ENCODE assay signal across 15 cellular contexts in genomic region chr2:229206548-229206947, GRCh38.
DNase-seq lines count a peak whose midpoint lies in the region; ATAC-seq and TF ChIP-seq lines count a peak whose summit lies in the region.
"Had no signal": no experiment of that assay in that cellular context is flagged by ENCODE, and none has a peak within 500 bp of the region (broad histone marks: within the 10 kb centered on the region; RNA-seq: fewer than 3 reads in every experiment).

No MANE protein-coding gene starts in this region.

- no peaks in the 10 kb centered on the region for H3K4me1 Mint-ChIP-seq in activated CD4-positive, alpha-beta T cell treated with anti-CD3 and anti-CD28 coated beads for 36 hours

- peaks cover 3% of the 10 kb centered on the region for H3K9me3 Mint-ChIP-seq in activated CD4-positive, alpha-beta T cell treated with anti-CD3 and anti-CD28 coated beads for 36 hours (ENCODE audit: low read depth)

- no peaks in the 10 kb centered on the region for H3K36me3 Mint-ChIP-seq in activated CD4-positive, alpha-beta T cell treated with anti-CD3 and anti-CD28 coated beads for 36 hours (ENCODE audit: low read depth)

- no peaks in the 10 kb centered on the region for H3K4me1 ChIP-seq in breast epithelium
- H3K4me1 ChIP-seq: A549, Peyer's patch had no signal

- no peaks in the 10 kb centered on the region for H3K27me3 ChIP-seq in breast epithelium
- H3K27me3 ChIP-seq: Peyer's patch had no signal

- no peaks in the 10 kb centered on the region for H3K27me3 Mint-ChIP-seq in activated CD4-positive, alpha-beta T cell treated with anti-CD3 and anti-CD28 coated beads for 36 hours

- TF ChIP-seq CTCF in breast epithelium (IDR thresholded peaks at IDR 0.05) (no peak), VCaP (conservative IDR thresholded peaks at IDR 0.05) (no peak)

- H3K9me3 ChIP-seq in breast epithelium: peaks cover 0 to 4% of the 10 kb centered on the region in 2 donors
- H3K9me3 ChIP-seq: A549, Peyer's patch had no signal

- H3K36me3 ChIP-seq in breast epithelium: no peaks in the 10 kb centered on the region
- H3K36me3 ChIP-seq: Peyer's patch had no signal

- no peak overlapping the region for H3K27ac Mint-ChIP-seq in activated CD4-positive, alpha-beta T cell treated with anti-CD3 and anti-CD28 coated beads for 36 hours

- CTCF ChIA-PET in activated CD4-positive, alpha-beta T cell treated with anti-CD3 and anti-CD28 coated beads for 36 hours (lab: Charles Lee): no interaction called here

- no peak overlapping the region for H3K4me3 Mint-ChIP-seq in activated CD4-positive, alpha-beta T cell treated with anti-CD3 and anti-CD28 coated beads for 36 hours

- intact Hi-C loops in breast epithelium (cut with DNase I; ENCODE audit: low total_unique reads): no loop called here
- intact Hi-C loops in activated CD4-positive, alpha-beta T cell treated with anti-CD3 and anti-CD28 coated beads for 36 hours (cut with DNase I, micrococcal nuclease): no loop called here

- POLR2A ChIA-PET in activated CD4-positive, alpha-beta T cell treated with anti-CD3 and anti-CD28 coated beads for 36 hours (lab: Charles Lee): no interaction called here

- no peak overlapping the region for H3K4me3 ChIP-seq in breast epithelium
- H3K4me3 ChIP-seq: A549, Peyer's patch had no signal

- DNase-seq in T47D (ENCODE audit: low read depth in 1 of 2, low spot score in 1 of 2): peak; percentile 2 to 52
- no peak for DNase-seq in breast epithelium (ENCODE audit: low spot score in 2 of 2)
- DNase-seq in NCI-H2081 treated with DMSO at 0.1 percent for 48 hours (lab: John Stamatoyannopoulos, UW): peak; percentile 12
- no peak for DNase-seq in SIG-M5 treated with dmso at 0.1 percent for 504 hours (lab: John Stamatoyannopoulos, UW; ENCODE audit: unreplicated experiment)
- DNase-seq in activated CD4-positive, alpha-beta T cell treated with anti-CD3 and anti-CD28 coated beads for 36 hours: no peak
- DNase-seq: DND-41, GF-D8, GOT3, NCI-H69, Peyer's patch, SIG-M5 had no signal

- ATAC-seq in activated CD4-positive, alpha-beta T cell treated with anti-CD3 and anti-CD28 coated beads for 36 hours: no peak
- ATAC-seq in esophagus mucosa: no peak
- ATAC-seq: A549 had no signal

- TF ChIP-seq POLR2A in breast epithelium (IDR thresholded peaks at IDR 0.05): no peak

- in situ Hi-C loops in T47D (cut with HindIII; ENCODE audit: low pct_unique_long_range_greater_than_20kb, low sequenced_read_pairs): no loop called here

- H3K27ac ChIP-seq in breast epithelium (no peak overlapping the region), VCaP (peak overlapping the region; percentile 12; the same call in 1 of the 2 replicates)
- H3K27ac ChIP-seq: A549, C4-2B, Peyer's patch had no signal

Comparison
In these comparisons a context has a peak if more than half of its experiments do, and no peak if none do; other contexts are left out.
1. DNase-seq: peak in T47D (2 of 2) and NCI-H2081 treated with DMSO at 0.1 percent for 48 hours (single experiment); none in breast epithelium (0 of 2), SIG-M5 treated with dmso at 0.1 percent for 504 hours (single experiment) and activated CD4-positive, alpha-beta T cell treated with anti-CD3 and anti-CD28 coated beads for 36 hours (single experiment).